15 cellular contexts compared by ENCODE assay signal in the genomic region with DNA sequence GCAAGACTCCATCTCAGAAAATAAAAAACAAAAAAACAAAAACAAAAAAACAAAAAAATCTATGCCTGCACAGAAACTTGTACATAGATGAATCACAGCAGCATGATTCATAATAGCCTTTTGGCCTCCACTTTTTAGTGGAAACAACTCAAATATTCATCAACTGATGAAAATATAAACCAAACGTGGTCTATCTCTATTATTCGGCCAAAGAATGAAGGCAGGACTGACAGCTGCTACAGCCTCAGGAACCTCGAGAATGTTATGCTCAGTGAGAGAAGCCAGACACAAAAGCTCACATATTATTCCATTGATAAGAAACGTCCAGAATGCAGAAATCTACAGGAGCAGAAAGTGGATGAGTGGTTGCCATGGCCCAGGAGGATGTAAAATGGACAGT. TPM values are rescaled to one million over a fixed set of nuclear protein-coding genes. Genes with fewer than 3 reads are reported as not detected.
A peak's percentile ranks its signal among the peaks of the same experiment; 100 is the strongest.
DNase-seq lines count a peak whose midpoint lies in the region; ATAC-seq and TF ChIP-seq lines count a peak whose summit lies in the region.
"Had no signal": no experiment of that assay in that cellular context is flagged by ENCODE, and none has a peak within 500 bp of the region (broad histone marks: within the 10 kb centered on the region; RNA-seq: fewer than 3 reads in every experiment).

No MANE protein-coding gene starts in this region.

- H3K9me3 ChIP-seq in PC-9 (ENCODE audit: insufficient read depth, low read depth) (no peaks in the 10 kb centered on the region), esophagus squamous epithelium (no peaks in the 10 kb centered on the region)

- H3K36me3 ChIP-seq in PC-9 (ENCODE audit: low read depth) (no peaks in the 10 kb centered on the region; the same call in 1 of the 2 replicates), esophagus squamous epithelium (peaks cover 5 to 67% (median 8%) of the 10 kb centered on the region in 3 donors)

- H3K4me3 ChIP-seq in AG10803 (ENCODE audit: low read length) (no peak overlapping the region), PC-9 (0 out of 2 replicates have a peak overlapping the region, but pooled peaks have one; percentile 4), esophagus squamous epithelium (no peak overlapping the region)

- H3K4me3 Mint-ChIP-seq in nephron, result no peak overlapping the region
- H3K4me3 Mint-ChIP-seq: activated naive CD4-positive, alpha-beta T cell treated with anti-CD3 and anti-CD28 coated beads, Interleukin-2, amount 10 ng/mL, durations not matched to agents 7 days and 5 days; central memory CD8-positive, alpha-beta T cell; naive thymus-derived CD8-positive, alpha-beta T cell had no signal

- H3K4me2 ChIP-seq in PC-9, result peak overlapping the region; percentile 75

- TF ChIP-seq POLR2A in esophagus squamous epithelium (IDR thresholded peaks at IDR 0.05), result no peak

- intact Hi-C loops in PC-9 (cut with micrococcal nuclease; ENCODE audit: unreplicated experiment), result loop anchor here (5.0 kb wide), 1 partner anchor 40 kb away; the partner anchor contains the start of gene SEC14L5
- intact Hi-C loops in esophagus squamous epithelium (cut with DNase I), result no loop called here

- H3K27me3 ChIP-seq in PC-9 (ENCODE audit: insufficient read depth, low read depth) (no peaks in the 10 kb centered on the region), esophagus squamous epithelium (no peaks in the 10 kb centered on the region)

- H3K4me1 Mint-ChIP-seq in nephron, result no peaks in the 10 kb centered on the region
- H3K4me1 Mint-ChIP-seq: activated naive CD4-positive, alpha-beta T cell treated with anti-CD3 and anti-CD28 coated beads, Interleukin-2, amount 10 ng/mL, durations not matched to agents 7 days and 5 days; central memory CD8-positive, alpha-beta T cell; naive thymus-derived CD8-positive, alpha-beta T cell had no signal

- H3K4me1 ChIP-seq in PC-9 (replicated peaks; ENCODE audit: insufficient read depth) (peaks cover 76% of the 10 kb centered on the region), esophagus squamous epithelium (peaks cover 11 to 94% (median 28%) of the 10 kb centered on the region in 3 donors)

- H3K79me2 ChIP-seq in PC-9 (ENCODE audit: low read depth), result peaks cover 55% of the 10 kb centered on the region

- H3K27ac ChIP-seq in PC-9, result peak overlapping the region; percentile 89
- peak overlapping the region; percentile 69 to 97 (median 84) for H3K27ac ChIP-seq in esophagus squamous epithelium

- no peaks in the 10 kb centered on the region for H3K36me3 Mint-ChIP-seq in nephron (ENCODE audit: low read depth)
- H3K36me3 Mint-ChIP-seq: activated naive CD4-positive, alpha-beta T cell treated with anti-CD3 and anti-CD28 coated beads, Interleukin-2, amount 10 ng/mL, durations not matched to agents 7 days and 5 days; naive thymus-derived CD8-positive, alpha-beta T cell had no signal

- H3K9me2 ChIP-seq in PC-9 (ENCODE audit: insufficient read depth), result no peaks in the 10 kb centered on the region

- peak; percentile 57 for DNase-seq in AG10803 (ENCODE audit: low read depth)
- DNase-seq in PC-9, result peak in 1 of 2 experiments; percentile 52
- DNase-seq in esophagus squamous epithelium (lab: John Stamatoyannopoulos, UW), result no peak
- no peak for DNase-seq in LoVo (ENCODE audit: low spot score)
- DNase-seq in effector CD8-positive, alpha-beta T cell (lab: John Stamatoyannopoulos, UW), result no peak
- no peak for DNase-seq in NCI-H748 treated with DMSO at 0.1 percent for 48 hours (lab: John Stamatoyannopoulos, UW)
- DNase-seq: activated CD4-positive, CD25-positive, alpha-beta regulatory T cell treated with anti-CD3 and anti-CD28 coated beads, Interleukin-2, amount 50 U/mL, for 72 hours; activated naive CD4-positive, alpha-beta T cell treated with anti-CD3 and anti-CD28 coated beads, Interleukin-2, amount 10 ng/mL, durations not matched to agents 7 days and 5 days; naive thymus-derived CD8-positive, alpha-beta T cell; NCI-H2081 treated with DMSO at 0.1 percent for 48 hours; T-helper 2 cell had no signal

- peak overlapping the region in 2 of 3 experiments; percentile 60 to 63 for H3K27ac Mint-ChIP-seq in nephron
- H3K27ac Mint-ChIP-seq: activated naive CD4-positive, alpha-beta T cell treated with anti-CD3 and anti-CD28 coated beads, Interleukin-2, amount 10 ng/mL, durations not matched to agents 7 days and 5 days; naive thymus-derived CD8-positive, alpha-beta T cell had no signal

- 34 to 37% methylated on average over 4 of the region's 4 CpGs for WGBS in esophagus squamous epithelium, 2 donors

- H3K27me3 Mint-ChIP-seq in nephron (ENCODE audit: low read depth), result no peaks in the 10 kb centered on the region
- H3K27me3 Mint-ChIP-seq: central memory CD8-positive, alpha-beta T cell had no signal

- H3F3A ChIP-seq in PC-9 (ENCODE audit: insufficient read depth, low read depth), result peaks cover 68% of the 10 kb centered on the region

- ATAC-seq in GM19455 (IDR thresholded peaks at IDR 0.05; ENCODE audit: unreplicated experiment), result no peak
- ATAC-seq: naive thymus-derived CD8-positive, alpha-beta T cell had no signal

- no peaks in the 10 kb centered on the region for H4K20me1 ChIP-seq in PC-9 (ENCODE audit: insufficient read depth)

- H2AFZ ChIP-seq in PC-9, result no peak overlapping the region

- TF ChIP-seq CTCF in AG10803 (conservative IDR thresholded peaks at IDR 0.05; ENCODE audit: low read length), result no peak
- no peak for TF ChIP-seq CTCF in PC-9 (conservative IDR thresholded peaks at IDR 0.05)
- TF ChIP-seq CTCF in esophagus squamous epithelium (IDR thresholded peaks at IDR 0.05), result no peak
- no peak for TF ChIP-seq CTCF in nephron (IDR thresholded peaks at IDR 0.05; ENCODE audit: unreplicated experiment in 3 of 3)

- POLR2A ChIA-PET in PC-9 (lab: Charles Lee; ENCODE audit: unreplicated experiment), result no interaction called here

- no TSS peak for BruUV-seq in PC-9 (replicated peaks; lab: Mats Ljungman, UMichigan)

- H3K9me3 Mint-ChIP-seq in nephron, result no peaks in the 10 kb centered on the region
- H3K9me3 Mint-ChIP-seq: activated naive CD4-positive, alpha-beta T cell treated with anti-CD3 and anti-CD28 coated beads, Interleukin-2, amount 10 ng/mL, durations not matched to agents 7 days and 5 days; central memory CD8-positive, alpha-beta T cell; naive thymus-derived CD8-positive, alpha-beta T cell had no signal

- CTCF ChIA-PET in PC-9 (lab: Charles Lee), result no interaction called here

RNA-seq across cellular contexts. Expression of gene PPL, which starts 19.8 kb away (rescaled TPM):
- 184 and 187 TPM in 2 replicates for total RNA-seq in PC-9 (2021)
- 1,000 to 10,000 TPM in 2 of 4 donors, 100 to 1,000 TPM in 2; 504 to 1,677 (median 860) TPM for total RNA-seq in esophagus squamous epithelium
- total RNA-seq: naive thymus-derived CD8-positive, alpha-beta T cell had no signal

RNA-seq across cellular contexts. Expression of gene SEC14L5, which starts 41.0 kb away (rescaled TPM):
- total RNA-seq in PC-9 (2021), result 1.1 and 1.8 TPM in 2 replicates
- 1 to 10 TPM in 1 of 4 donors, under 1 TPM in 3; 0.22 to 5.6 (median 0.49) TPM for total RNA-seq in esophagus squamous epithelium
- total RNA-seq: naive thymus-derived CD8-positive, alpha-beta T cell; pulmonary artery endothelial cell had no signal
